ENCODE assay signal across 10 cellular contexts in the genomic region with DNA sequence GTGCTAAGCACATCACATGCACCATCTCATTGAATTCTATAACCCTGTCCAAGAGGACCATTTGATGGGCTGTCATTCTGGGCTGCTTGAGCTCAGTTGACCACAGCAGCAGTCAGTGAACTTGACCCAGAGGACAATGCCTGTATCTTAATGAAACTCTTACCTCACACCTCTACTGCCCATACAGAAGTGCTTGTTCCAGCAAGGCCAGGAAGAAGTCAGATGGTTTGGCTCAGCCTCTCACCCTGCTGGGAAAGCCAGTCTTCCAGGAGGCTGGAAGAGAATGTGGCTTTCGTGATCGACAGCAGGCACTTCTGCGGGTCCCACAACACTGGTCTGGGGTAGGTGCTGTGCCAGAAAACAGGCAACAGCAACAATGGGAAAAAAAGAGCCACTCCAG. TPM values are rescaled to one million over a fixed set of nuclear protein-coding genes. Genes with fewer than 3 reads are reported as not detected.
"Had no signal": no experiment of that assay in that cellular context is flagged by ENCODE, and none has a peak within 500 bp of the region (broad histone marks: within the 10 kb centered on the region; RNA-seq: fewer than 3 reads in every experiment).

No MANE protein-coding gene starts in this region.

- H3K4me1 ChIP-seq: HAP-1 had no signal

- H3K27ac ChIP-seq: GM23248, HL-60 had no signal

- H3K4me3 ChIP-seq: GM23248, HAP-1 had no signal

- H3K9me3 ChIP-seq: HAP-1 had no signal

- ATAC-seq: HCT116, HepG2 had no signal

- H3K36me3 ChIP-seq: HAP-1 had no signal

- DNase-seq: GM23248, GOT3, H7, HFFc6 had no signal

RNA-seq across cellular contexts. Expression of a gene that starts 47.3 kb away (rescaled TPM):
- total RNA-seq: GM23248, HepG2, HFFc6, HT1080 had no signal
- polyA plus RNA-seq: HepG2, IgD-negative memory B cell had no signal
